Comparison of ENCODE assay signal across 13 cellular contexts in genomic region chr5:179791881-179792611, GRCh38. TPM values are rescaled to one million over a fixed set of nuclear protein-coding genes. Genes with fewer than 3 reads are reported as not detected.
A peak's percentile ranks its signal among the peaks of the same experiment; 100 is the strongest.
DNase-seq lines count a peak whose midpoint lies in the region; TF ChIP-seq lines count a peak whose summit lies in the region.
"Had no signal": no experiment of that assay in that cellular context is flagged by ENCODE, and none has a peak within 500 bp of the region (broad histone marks: within the 10 kb centered on the region; RNA-seq: fewer than 3 reads in every experiment).

No MANE protein-coding gene starts in this region.

- H3K4me1 ChIP-seq in thyroid gland: peaks cover 32 to 56% of the 10 kb centered on the region in 2 donors
- H3K4me1 ChIP-seq in prostate gland (replicated peaks): peaks cover 12% of the 10 kb centered on the region
- H3K4me1 ChIP-seq: SJCRH30 had no signal

- H3K36me3 ChIP-seq in thyroid gland (no peaks in the 10 kb centered on the region), prostate gland (no peaks in the 10 kb centered on the region)

- H3K27ac ChIP-seq in layer of hippocampus (ENCODE audit: low read depth, low read length) (peak overlapping the region; percentile 68), thyroid gland (peak overlapping the region in 2 of 3 donors; percentile 73 to 90), prostate gland (no peak overlapping the region)
- H3K27ac ChIP-seq: A549, KMS-11, SJCRH30 had no signal

- H3K4me3 Mint-ChIP-seq in activated CD4-positive, alpha-beta T cell treated with anti-CD3 and anti-CD28 coated beads, Interleukin-2, amount 10 ng/mL, durations not matched to agents 7 days and 5 days: no peak overlapping the region

- H3K4me3 ChIP-seq in thyroid gland (replicated peaks in 1 of 3): no peak overlapping the region
- no peak overlapping the region for H3K4me3 ChIP-seq in prostate gland
- H3K4me3 ChIP-seq: A549, SJCRH30, tibial artery had no signal

- no peak for TF ChIP-seq CTCF in thyroid gland (IDR thresholded peaks at IDR 0.05)
- no peak for TF ChIP-seq CTCF in prostate gland (IDR thresholded peaks at IDR 0.05)

- H3K9me3 ChIP-seq in thyroid gland (no peaks in the 10 kb centered on the region), prostate gland (no peaks in the 10 kb centered on the region)
- H3K9me3 ChIP-seq: A549, SJCRH30, tibial artery had no signal

- CTCF ChIA-PET in activated CD4-positive, alpha-beta T cell treated with anti-CD3 and anti-CD28 coated beads, Interleukin-2, amount 10 ng/mL, durations not matched to agents 7 days and 5 days (lab: Charles Lee): interaction anchor here (0.5 to 2.1 kb wide), 4 partner anchors 10 to 131 kb away, joined by 3 to 13 read pairs (median 4); no protein-coding TSS in a partner anchor

- H3K27me3 Mint-ChIP-seq in activated CD4-positive, alpha-beta T cell treated with anti-CD3 and anti-CD28 coated beads, Interleukin-2, amount 10 ng/mL, durations not matched to agents 7 days and 5 days: no peaks in the 10 kb centered on the region

- no peak for DNase-seq in activated CD4-positive, alpha-beta T cell treated with anti-CD3 and anti-CD28 coated beads, Interleukin-2, amount 10 ng/mL, durations not matched to agents 7 days and 5 days
- DNase-seq in activated CD4-positive, alpha-beta T cell treated with anti-CD3 and anti-CD28 coated beads for 4 hours: no peak
- DNase-seq in thyroid gland (no peak), prostate gland (ENCODE audit: low spot score) (no peak), NCI-H1092 treated with DMSO at 0.1 percent for 48 hours (lab: John Stamatoyannopoulos, UW) (no peak)
- DNase-seq: activated CD4-positive, alpha-beta T cell treated with anti-CD3 and anti-CD28 coated beads, Interleukin-2, amount 50 U/mL, for 4 hours; SJCRH30; stimulated activated CD4-positive, alpha-beta T cell treated with anti-CD3 and anti-CD28 coated beads, Interleukin-4, amount 100 ng/mL, for 24 hours had no signal

- intact Hi-C loops in thyroid gland (cut with DNase I): no loop called here
- intact Hi-C loops in prostate gland (cut with DNase I): loop anchor here (1.0 kb wide), 1 partner anchor 16 kb away; no protein-coding TSS in a partner anchor

- H3K36me3 Mint-ChIP-seq in activated CD4-positive, alpha-beta T cell treated with anti-CD3 and anti-CD28 coated beads, Interleukin-2, amount 10 ng/mL, durations not matched to agents 7 days and 5 days (ENCODE audit: low read depth): peaks cover 4% of the 10 kb centered on the region

- 54 to 70% methylated on average over 9 to 11 of the region's 15 CpGs for WGBS in thyroid gland, 2 donors
- 63% methylated on average over 15 of the region's 15 CpGs for WGBS in prostate gland

- peaks cover 34% of the 10 kb centered on the region for H3K4me1 Mint-ChIP-seq in activated CD4-positive, alpha-beta T cell treated with anti-CD3 and anti-CD28 coated beads, Interleukin-2, amount 10 ng/mL, durations not matched to agents 7 days and 5 days

- no peaks in the 10 kb centered on the region for H3K9me3 Mint-ChIP-seq in activated CD4-positive, alpha-beta T cell treated with anti-CD3 and anti-CD28 coated beads, Interleukin-2, amount 10 ng/mL, durations not matched to agents 7 days and 5 days

- H3K27ac Mint-ChIP-seq in activated CD4-positive, alpha-beta T cell treated with anti-CD3 and anti-CD28 coated beads, Interleukin-2, amount 10 ng/mL, durations not matched to agents 7 days and 5 days: peak overlapping the region; percentile 62

- H3K27me3 ChIP-seq in layer of hippocampus (ENCODE audit: control insufficient read depth, insufficient read depth, low read length) (no peaks in the 10 kb centered on the region), thyroid gland (no peaks in the 10 kb centered on the region), prostate gland (replicated peaks; ENCODE audit: insufficient read depth) (no peaks in the 10 kb centered on the region)
- H3K27me3 ChIP-seq: SJCRH30, tibial artery had no signal

- TF ChIP-seq POLR2A in thyroid gland (IDR thresholded peaks at IDR 0.05) (no peak), prostate gland (IDR thresholded peaks at IDR 0.05) (no peak)

- POLR2A ChIA-PET in activated CD4-positive, alpha-beta T cell treated with anti-CD3 and anti-CD28 coated beads, Interleukin-2, amount 10 ng/mL, durations not matched to agents 7 days and 5 days (lab: Charles Lee): no interaction called here

RNA-seq across cellular contexts. Expression of gene LTC4S, which starts 1.7 kb away (rescaled TPM):
- total RNA-seq in activated CD4-positive, alpha-beta T cell treated with anti-CD3 and anti-CD28 coated beads, Interleukin-2, amount 10 ng/mL, durations not matched to agents 7 days and 5 days: 1 to 10 TPM; 1.4 to 2.5 TPM
- total RNA-seq in thyroid gland (10 to 100 TPM in 2 of 4 donors, 1 to 10 TPM in 2; 6.4 to 28.2 (median 15.9) TPM), prostate gland (1 to 10 TPM; 7.8 to 8.2 TPM)
- total RNA-seq: Daoy, SJCRH30 had no signal

RNA-seq across cellular contexts. Expression of gene MGAT4B, which starts 14.6 kb away (rescaled TPM):
- total RNA-seq in activated CD4-positive, alpha-beta T cell treated with anti-CD3 and anti-CD28 coated beads, Interleukin-2, amount 10 ng/mL, durations not matched to agents 7 days and 5 days: 10 to 100 TPM; 86.2 to 87.7 TPM
- total RNA-seq in thyroid gland: 100 to 1,000 TPM in 2 of 4 donors, 10 to 100 TPM in 2; 83.6 to 108 (median 102) TPM
- total RNA-seq in prostate gland: 100 to 1,000 TPM in 1 of 2 donors, 10 to 100 TPM in 1; 82.7 to 142 TPM

RNA-seq across cellular contexts. Expression of gene SQSTM1, which starts 28.7 kb away (rescaled TPM):
- 10 to 100 TPM; 79.6 to 93.0 TPM for total RNA-seq in activated CD4-positive, alpha-beta T cell treated with anti-CD3 and anti-CD28 coated beads, Interleukin-2, amount 10 ng/mL, durations not matched to agents 7 days and 5 days
- total RNA-seq in thyroid gland (1,000 to 10,000 TPM in 1 of 4 donors, 100 to 1,000 TPM in 3; 649 to 1,146 (median 971) TPM), prostate gland (100 to 1,000 TPM; 377 to 527 TPM)

RNA-seq across cellular contexts. Expression of gene MAML1, which starts 59.4 kb away (rescaled TPM):
- 10 to 100 TPM; 34.3 to 34.9 TPM for total RNA-seq in activated CD4-positive, alpha-beta T cell treated with anti-CD3 and anti-CD28 coated beads, Interleukin-2, amount 10 ng/mL, durations not matched to agents 7 days and 5 days
- total RNA-seq in thyroid gland: 10 to 100 TPM; 27.3 to 46.7 (median 28.0) TPM
- total RNA-seq in prostate gland: 10 to 100 TPM; 33.9 to 54.7 TPM

Comparison
In these comparisons a context has a peak if more than half of its experiments do, and no peak if none do; other contexts are left out.
1. H3K27ac ChIP-seq: peak in layer of hippocampus (single experiment) and thyroid gland (2 of 3); none in prostate gland (0 of 2).
2. RNA of gene SQSTM1, which starts 28.7 kb away (total RNA-seq): 649 to 1,146 TPM in thyroid gland and 377 to 527 TPM in prostate gland; 79.6 to 93.0 TPM in activated CD4-positive, alpha-beta T cell treated with anti-CD3 and anti-CD28 coated beads, Interleukin-2, amount 10 ng/mL, durations not matched to agents 7 days and 5 days; every median in the first group is over 4 times any median in the second.